ENCODE assay signal across 9 cellular contexts in the genomic region with DNA sequence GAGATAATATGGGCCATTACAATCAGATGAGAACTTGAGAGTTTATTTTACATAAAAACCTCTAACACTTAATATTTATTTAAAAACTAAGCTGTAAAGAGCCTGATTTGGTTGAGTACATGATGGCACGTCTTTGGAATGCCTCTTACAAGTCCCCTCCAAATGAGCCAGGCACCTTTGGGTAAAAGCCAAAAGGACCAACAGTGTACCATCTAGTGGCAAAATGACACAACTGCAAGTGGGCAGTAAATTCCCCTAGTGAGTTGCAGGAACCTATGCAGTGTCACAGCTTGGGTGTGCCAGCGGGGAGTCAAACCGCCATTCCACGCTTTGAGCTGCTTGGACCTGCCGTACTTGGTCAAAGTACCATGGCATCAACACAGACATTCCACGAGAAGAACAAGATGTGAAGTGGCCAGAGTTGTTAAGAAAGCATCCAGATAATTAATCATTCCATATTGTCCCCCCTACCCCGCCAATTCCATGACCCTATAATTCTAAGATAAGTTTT.
DNase-seq lines count a peak whose midpoint lies in the region; ATAC-seq and TF ChIP-seq lines count a peak whose summit lies in the region.
"Had no signal": no experiment of that assay in that cellular context is flagged by ENCODE, and none has a peak within 500 bp of the region (broad histone marks: within the 10 kb centered on the region; RNA-seq: fewer than 3 reads in every experiment).

No MANE protein-coding gene starts in this region.

- peaks cover 18% of the 10 kb centered on the region for H3K27me3 Mint-ChIP-seq in activated CD4-positive, alpha-beta memory T cell treated with anti-CD3 and anti-CD28 coated beads, Interleukin-2, amount 10 ng/mL, durations not matched to agents 7 days and 5 days

- H3K9ac ChIP-seq in neuronal stem cell (ENCODE audit: low read depth, low read length, poor library complexity), result no peak overlapping the region

- H2AK5ac ChIP-seq in neuronal stem cell (ENCODE audit: low read depth, low read length), result no peak overlapping the region

- H3K4me1 Mint-ChIP-seq in activated CD4-positive, alpha-beta memory T cell treated with anti-CD3 and anti-CD28 coated beads, Interleukin-2, amount 10 ng/mL, durations not matched to agents 7 days and 5 days, result peaks cover 8% of the 10 kb centered on the region

- no peaks in the 10 kb centered on the region for H3K9me3 ChIP-seq in neuronal stem cell (replicated peaks in 1 of 2; ENCODE audit: control insufficient read depth in 2 of 2, insufficient read depth in 1 of 2, low read depth in 1 of 2, low read length in 2 of 2)

- no peak overlapping the region for H4K91ac ChIP-seq in neuronal stem cell (ENCODE audit: low read depth, low read length, poor library complexity)

- TF ChIP-seq CTCF in foreskin keratinocyte (conservative IDR thresholded peaks at IDR 0.05), result peak; percentile 79

- no peak overlapping the region for H3K23ac ChIP-seq in neuronal stem cell (ENCODE audit: low read depth, low read length, poor library complexity)

- no peak overlapping the region for H2BK5ac ChIP-seq in neuronal stem cell (ENCODE audit: low read length)

- H3K4me1 ChIP-seq in foreskin keratinocyte (peaks cover 6% of the 10 kb centered on the region), neuronal stem cell (ENCODE audit: control insufficient read depth in 2 of 2, insufficient read depth in 1 of 2, low read depth in 1 of 2, low read length in 2 of 2) (peaks cover 0 to 2% of the 10 kb centered on the region in 2 donors)

- H3K9me3 Mint-ChIP-seq in activated CD4-positive, alpha-beta memory T cell treated with anti-CD3 and anti-CD28 coated beads, Interleukin-2, amount 10 ng/mL, durations not matched to agents 7 days and 5 days, result no peaks in the 10 kb centered on the region

- POLR2A ChIA-PET in activated CD4-positive, alpha-beta memory T cell treated with anti-CD3 and anti-CD28 coated beads, Interleukin-2, amount 10 ng/mL, durations not matched to agents 7 days and 5 days (lab: Charles Lee), result interaction anchor here (0.7 to 1.3 kb wide), 2 partner anchors 15 to 72 kb away, joined by 3 read pairs; no protein-coding TSS in a partner anchor

- H3K4me3 ChIP-seq in neuronal stem cell (ENCODE audit: low read length in 2 of 2), result no peak overlapping the region
- H3K4me3 ChIP-seq: skin epidermis had no signal

- ATAC-seq in HG02763 (IDR thresholded peaks at IDR 0.05; ENCODE audit: unreplicated experiment) (peak; percentile 42), foreskin keratinocyte (peak; percentile 81)

- no peak overlapping the region for H3K4me2 ChIP-seq in neuronal stem cell (ENCODE audit: insufficient read depth, low read length, poor library complexity, severe bottlenecking)

- no peak overlapping the region for H3K4me3 Mint-ChIP-seq in activated CD4-positive, alpha-beta memory T cell treated with anti-CD3 and anti-CD28 coated beads, Interleukin-2, amount 10 ng/mL, durations not matched to agents 7 days and 5 days

- CTCF ChIA-PET in activated CD4-positive, alpha-beta memory T cell treated with anti-CD3 and anti-CD28 coated beads, Interleukin-2, amount 10 ng/mL, durations not matched to agents 7 days and 5 days (lab: Charles Lee), result interaction anchor here (0.8 to 3.0 kb wide), 13 partner anchors 10 to 370 kb away, joined by 3 to 31 read pairs (median 3); a partner anchor contains a TSS

- H3K27ac ChIP-seq in foreskin keratinocyte (no peak overlapping the region), neuronal stem cell (replicated peaks; ENCODE audit: low read length) (no peak overlapping the region)

- H2BK15ac ChIP-seq in neuronal stem cell (ENCODE audit: low read length), result no peak overlapping the region

- no peaks in the 10 kb centered on the region for H3K36me3 Mint-ChIP-seq in activated CD4-positive, alpha-beta memory T cell treated with anti-CD3 and anti-CD28 coated beads, Interleukin-2, amount 10 ng/mL, durations not matched to agents 7 days and 5 days (ENCODE audit: low read depth)

- peak; percentile 81 for DNase-seq in A172 (ENCODE audit: low spot score)
- peak; percentile 81 for DNase-seq in ELR (ENCODE audit: low read depth)
- DNase-seq in NCI-H2171 treated with DMSO at 0.1 percent for 48 hours (lab: John Stamatoyannopoulos, UW), result peak; percentile 35
- peak; percentile 29 for DNase-seq in activated CD4-positive, alpha-beta memory T cell treated with anti-CD3 and anti-CD28 coated beads, Interleukin-2, amount 10 ng/mL, durations not matched to agents 7 days and 5 days
- peak; percentile 58 to 76 for DNase-seq in foreskin keratinocyte
- peak; percentile 40 for DNase-seq in neuronal stem cell (ENCODE audit: low spot score)
- no peak for DNase-seq in NCI-H187 treated with DMSO at 0.1 percent for 48 hours (lab: John Stamatoyannopoulos, UW)

- no peak overlapping the region for H2BK120ac ChIP-seq in neuronal stem cell (ENCODE audit: low read depth, low read length)

- H2BK12ac ChIP-seq in neuronal stem cell (ENCODE audit: low read length), result no peak overlapping the region

- no peak overlapping the region for H3K14ac ChIP-seq in neuronal stem cell (ENCODE audit: low read length)

- no peak overlapping the region for H3K4ac ChIP-seq in neuronal stem cell (ENCODE audit: low read length)

- no peaks in the 10 kb centered on the region for H3K79me1 ChIP-seq in neuronal stem cell (ENCODE audit: low read depth, low read length)

- H3K27me3 ChIP-seq in foreskin keratinocyte (no peaks in the 10 kb centered on the region), neuronal stem cell (ENCODE audit: control insufficient read depth in 3 of 3, insufficient read depth in 3 of 3, low read depth in 1 of 3, low read length in 3 of 3) (no peaks in the 10 kb centered on the region)

- no peak overlapping the region for H4K8ac ChIP-seq in neuronal stem cell (ENCODE audit: low read depth, low read length)

- H3K36me3 ChIP-seq in neuronal stem cell (replicated peaks in 1 of 2; ENCODE audit: control insufficient read depth in 2 of 2, insufficient read depth in 2 of 2, low read length in 2 of 2), result no peaks in the 10 kb centered on the region

- no peak overlapping the region for H3K27ac Mint-ChIP-seq in activated CD4-positive, alpha-beta memory T cell treated with anti-CD3 and anti-CD28 coated beads, Interleukin-2, amount 10 ng/mL, durations not matched to agents 7 days and 5 days

- H2AFZ ChIP-seq in neuronal stem cell (ENCODE audit: low read length), result no peak overlapping the region

- H3K18ac ChIP-seq in neuronal stem cell (ENCODE audit: low read length), result no peak overlapping the region

- no CpG with 5 or more reads among the region's 7 CpGs for WGBS in neuronal stem cell (ENCODE audit: extremely low coverage in 2 of 2, insufficient read length in 2 of 2, insufficient replicate concordance in 1 of 2), 2 donors
